ENCODE assay signal across 8 cellular contexts in genomic region chr13:100129605-100130004, GRCh38. TPM values are rescaled to one million over a fixed set of nuclear protein-coding genes. Genes with fewer than 3 reads are reported as not detected.
A peak's percentile ranks its signal among the peaks of the same experiment; 100 is the strongest.
DNase-seq lines count a peak whose midpoint lies in the region; ATAC-seq and TF ChIP-seq lines count a peak whose summit lies in the region.

No MANE protein-coding gene starts in this region.

- H3K27ac ChIP-seq in C4-2B = peak overlapping the region; percentile 18; the same call in 1 of the 2 replicates

- ATAC-seq in GM19397 (IDR thresholded peaks at IDR 0.05; ENCODE audit: unreplicated experiment) (peak; percentile 87), HG03196 (IDR thresholded peaks at IDR 0.05; ENCODE audit: unreplicated experiment) (peak; percentile 74), esophagus mucosa (no peak)
- ATAC-seq in activated CD4-positive, CD25-positive, alpha-beta regulatory T cell treated with anti-CD3 and anti-CD28 coated beads, Interleukin-2, amount 50 U/mL, for 24 hours = no peak

- no peak for TF ChIP-seq CTCF in C4-2B (conservative IDR thresholded peaks at IDR 0.05)
- TF ChIP-seq CTCF in cardiac fibroblast (IDR thresholded peaks at IDR 0.05; ENCODE audit: low read depth, low read length) = no peak

- peak; percentile 18 for DNase-seq in cardiac fibroblast (ENCODE audit: low read depth in 2 of 2)
- DNase-seq in NCI-H526 (lab: John Stamatoyannopoulos, UW) = no peak
- DNase-seq in NCI-H2107 treated with DMSO at 0.1 percent for 48 hours (lab: John Stamatoyannopoulos, UW; ENCODE audit: unreplicated experiment) = no peak

- H3K4me3 ChIP-seq in cardiac fibroblast (replicated peaks in 1 of 2; ENCODE audit: low read depth in 2 of 2, low read length in 2 of 2) = no peak overlapping the region

RNA-seq across cellular contexts. Expression of gene PCCA, which starts 40.7 kb away (rescaled TPM):
- total RNA-seq in esophagus mucosa = 23.0 TPM

Comparison
In these comparisons a context has a peak if more than half of its experiments do, and no peak if none do; other contexts are left out.
1. ATAC-seq: peak in GM19397 (single experiment) and HG03196 (single experiment); none in activated CD4-positive, CD25-positive, alpha-beta regulatory T cell treated with anti-CD3 and anti-CD28 coated beads, Interleukin-2, amount 50 U/mL, for 24 hours (0 of 2) and esophagus mucosa (single experiment).
2. DNase-seq: peak in cardiac fibroblast (2 of 2); none in NCI-H526 (0 of 2) and NCI-H2107 treated with DMSO at 0.1 percent for 48 hours (single experiment).